17 cellular contexts compared by ENCODE assay signal in genomic region chr2:121211689-121212151, GRCh38.
A peak's percentile ranks its signal among the peaks of the same experiment; 100 is the strongest.
DNase-seq lines count a peak whose midpoint lies in the region; ATAC-seq, FAIRE-seq and TF ChIP-seq lines count a peak whose summit lies in the region.
"Had no signal": no experiment of that assay in that cellular context is flagged by ENCODE, and none has a peak within 500 bp of the region (broad histone marks: within the 10 kb centered on the region; RNA-seq: fewer than 3 reads in every experiment).

No MANE protein-coding gene starts in this region.

- FAIRE-seq in H54 (lab: Jason Lieb, UNC) = no peak
- FAIRE-seq: colon had no signal

- H3K4me1 ChIP-seq in RWPE2 (ENCODE audit: insufficient read depth, poor library complexity, severe bottlenecking) (peaks cover 3% of the 10 kb centered on the region), spleen (no peaks in the 10 kb centered on the region)

- WGBS in spleen, 5 donors = 81 to 95% (median 92%) methylated on average over 4 to 8 of the region's 8 CpGs

- DNase-seq in H54 (ENCODE audit: insufficient read length, low spot score) = peak; percentile 18
- no peak for DNase-seq in RWPE2 (ENCODE audit: low spot score)
- DNase-seq in kidney tubule cell (ENCODE audit: low spot score) = peak; percentile 83
- peak; percentile 56 for DNase-seq in spleen
- DNase-seq in C1 segment of cervical spinal cord (lab: John Stamatoyannopoulos, UW) = no peak
- DNase-seq: activated CD4-positive, CD25-positive, alpha-beta regulatory T cell treated with anti-CD3 and anti-CD28 coated beads, Interleukin-2, amount 50 U/mL, for 72 hours; EL; hippocampal formation; midbrain; NCI-H1417 treated with DMSO at 0.1 percent for 48 hours; NCI-H774; stimulated activated CD4-positive, alpha-beta T cell treated with anti-CD3 and anti-CD28 coated beads, Interleukin-4, amount 100 ng/mL, for 4 hours; T-helper 9 cell had no signal

- H3K4me3 ChIP-seq in RWPE2 (ENCODE audit: severe bottlenecking) = no peak overlapping the region
- H3K4me3 ChIP-seq in spleen = no peak overlapping the region

- H3K27ac ChIP-seq in RWPE2 (ENCODE audit: poor library complexity, severe bottlenecking) = peak overlapping the region; percentile 2
- no peak overlapping the region for H3K27ac ChIP-seq in spleen

- TF ChIP-seq POLR2A in H54 (IDR thresholded peaks at IDR 0.05; ENCODE audit: low read depth, low read length) (no peak), spleen (IDR thresholded peaks at IDR 0.05) (no peak)

- H3K36me3 ChIP-seq in RWPE2 (ENCODE audit: low read depth) (no peaks in the 10 kb centered on the region), spleen (no peaks in the 10 kb centered on the region)

- TF ChIP-seq CTCF in RWPE2 (IDR thresholded peaks at IDR 0.05; ENCODE audit: poor library complexity, severe bottlenecking) = no peak
- no peak for TF ChIP-seq CTCF in spleen (IDR thresholded peaks at IDR 0.05 in 8 of 11, conservative IDR thresholded peaks at IDR 0.05 in 3 of 11)

- no peaks in the 10 kb centered on the region for H3K9me3 ChIP-seq in RWPE2 (ENCODE audit: severe bottlenecking)
- no peaks in the 10 kb centered on the region for H3K9me3 ChIP-seq in spleen

- no peaks in the 10 kb centered on the region for H3K27me3 ChIP-seq in RWPE2 (ENCODE audit: insufficient read depth, poor library complexity, severe bottlenecking)
- peaks cover 0 to 7% (median 0%) of the 10 kb centered on the region in 7 donors for H3K27me3 ChIP-seq in spleen (replicated peaks in 1 of 7)

- intact Hi-C loops in spleen (cut with DNase I; ENCODE audit: low total_unique reads) = no loop called here

- ATAC-seq in RWPE2 (ENCODE audit: low read depth) (peak; percentile 85), GM19324 (IDR thresholded peaks at IDR 0.05; ENCODE audit: low FRiP score, unreplicated experiment) (no peak), GM21423 (IDR thresholded peaks at IDR 0.05; ENCODE audit: unreplicated experiment) (no peak)
- ATAC-seq: SK-N-SH treated with all-trans-retinoic acid at 6 μM for 48 hours had no signal

Comparison
In these comparisons a context has a peak if more than half of its experiments do, and no peak if none do; other contexts are left out.
1. DNase-seq: peak in H54 (single experiment), kidney tubule cell (single experiment) and spleen (single experiment); none in RWPE2 (single experiment) and C1 segment of cervical spinal cord (0 of 14).